ENCODE assay signal across 1 cellular context in the genomic region with DNA sequence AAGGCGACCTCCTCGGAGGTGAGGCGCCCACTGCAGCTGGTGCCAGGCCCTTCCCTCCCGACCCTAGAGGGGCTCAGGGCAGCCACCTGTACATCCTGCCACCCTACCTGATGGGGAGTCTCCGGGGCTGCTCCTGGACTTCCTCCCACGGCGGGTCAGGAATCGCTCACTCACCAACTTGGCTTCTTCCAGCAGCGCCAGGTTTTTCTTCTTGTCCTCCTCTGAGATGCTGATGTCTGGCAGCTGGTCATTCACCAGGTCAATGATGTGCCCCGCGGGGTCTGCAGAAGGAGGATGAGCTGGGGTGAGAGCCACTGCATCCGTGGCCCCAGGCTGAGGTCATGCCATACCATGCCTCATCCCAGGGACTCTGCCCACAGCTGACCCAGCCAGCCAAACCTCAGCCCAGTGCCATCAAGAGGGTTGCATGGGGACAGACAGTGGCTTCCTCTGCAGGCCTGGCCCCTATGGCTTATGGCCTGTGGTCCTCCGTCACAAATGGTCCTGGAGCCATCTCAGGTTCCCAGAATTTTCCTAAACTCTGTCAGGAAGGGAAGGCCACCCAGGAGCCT.
TF ChIP-seq lines count a peak whose summit lies in the region.

No MANE protein-coding gene starts in this region.

TF ChIP-seq in HCT116, 20 proteins besides CTCF, POLR2A, EP300 and RAD21 (continued from another document):
- TF ChIP-seq MAX (IDR thresholded peaks at IDR 0.05): no peak
